16 cellular contexts compared by ENCODE assay signal in genomic region chr6:150590448-150590847, GRCh38. TPM values are rescaled to one million over a fixed set of nuclear protein-coding genes. Genes with fewer than 3 reads are reported as not detected.
DNase-seq lines count a peak whose midpoint lies in the region; ATAC-seq and TF ChIP-seq lines count a peak whose summit lies in the region.
"Had no signal": no experiment of that assay in that cellular context is flagged by ENCODE, and none has a peak within 500 bp of the region (broad histone marks: within the 10 kb centered on the region; RNA-seq: fewer than 3 reads in every experiment).

No MANE protein-coding gene starts in this region.

- H3K9me2 ChIP-seq in Karpas-422 (replicated peaks; ENCODE audit: insufficient read depth, low read length), result no peaks in the 10 kb centered on the region

- H3K9me3 ChIP-seq in Karpas-422 (ENCODE audit: low read length), result no peaks in the 10 kb centered on the region
- H3K9me3 ChIP-seq in mucosa of descending colon, result no peaks in the 10 kb centered on the region
- H3K9me3 ChIP-seq in esophagus muscularis mucosa, result no peaks in the 10 kb centered on the region
- H3K9me3 ChIP-seq: HAP-1 had no signal

- peak; percentile 78 for ATAC-seq in mucosa of descending colon
- ATAC-seq: GM12878 had no signal

- no peak for TF ChIP-seq POLR2A in esophagus muscularis mucosa (IDR thresholded peaks at IDR 0.05; ENCODE audit: low read depth)
- TF ChIP-seq POLR2A in erythroblast (IDR thresholded peaks at IDR 0.05; ENCODE audit: low read length), result no peak

- 96% methylated on average over 3 of the region's 3 CpGs for WGBS in esophagus muscularis mucosa

- no peak for TF ChIP-seq EP300 in esophagus muscularis mucosa (IDR thresholded peaks at IDR 0.05)

- DNase-seq in Karpas-422, result peak; percentile 81
- DNase-seq in NCI-H526 (lab: John Stamatoyannopoulos, UW), result peak; percentile 34 to 51
- DNase-seq in epithelial cell of prostate (ENCODE audit: low read depth, low spot score), result no peak
- DNase-seq in mucosa of descending colon, result no peak
- DNase-seq in esophagus muscularis mucosa (ENCODE audit: extremely low spot score), result no peak
- no peak for DNase-seq in NCI-H1436 treated with DMSO at 0.1 percent for 48 hours (lab: John Stamatoyannopoulos, UW)
- no peak for DNase-seq in erythroblast (lab: John Stamatoyannopoulos, UW)
- DNase-seq: ACHN, AML-193, COR-L47, MV-4-11, NCI-H1436, NCI-H2029 treated with DMSO at 0.1 percent for 48 hours, NCI-H748 treated with DMSO at 0.1 percent for 48 hours had no signal

- H2AFZ ChIP-seq in Karpas-422 (ENCODE audit: low read length), result no peak overlapping the region

- H3K9ac ChIP-seq in Karpas-422 (ENCODE audit: low read length), result peak overlapping the region; percentile 27; the same call in 1 of the 2 replicates

- H3K4me3 ChIP-seq in Karpas-422 (ENCODE audit: low read length) (peak overlapping the region; percentile 36), mucosa of descending colon (no peak overlapping the region), esophagus muscularis mucosa (no peak overlapping the region)
- H3K4me3 ChIP-seq: GM12878, HAP-1 had no signal

- H3K4me1 ChIP-seq in Karpas-422 (ENCODE audit: low read length) (peaks cover 75% of the 10 kb centered on the region), mucosa of descending colon (ENCODE audit: low read depth) (peaks cover 9% of the 10 kb centered on the region), esophagus muscularis mucosa (peaks cover 0 to 4% (median 0%) of the 10 kb centered on the region in 4 donors)
- H3K4me1 ChIP-seq: HAP-1 had no signal

- intact Hi-C loops in mucosa of descending colon (cut with DNase I, micrococcal nuclease), result no loop called here
- intact Hi-C loops in esophagus muscularis mucosa (cut with DNase I), result no loop called here

- H3K27me3 ChIP-seq in Karpas-422 (ENCODE audit: low read length) (no peaks in the 10 kb centered on the region), esophagus muscularis mucosa (no peaks in the 10 kb centered on the region)

- H3K27ac ChIP-seq in Karpas-422 (ENCODE audit: low read length), result peak overlapping the region; percentile 59
- H3K27ac ChIP-seq in epithelial cell of prostate, result peak overlapping the region; percentile 23
- no peak overlapping the region for H3K27ac ChIP-seq in esophagus muscularis mucosa (replicated peaks in 1 of 4)

- H3K36me3 ChIP-seq in Karpas-422 (ENCODE audit: insufficient read depth, low read length) (no peaks in the 10 kb centered on the region), mucosa of descending colon (ENCODE audit: low read depth) (no peaks in the 10 kb centered on the region), esophagus muscularis mucosa (no peaks in the 10 kb centered on the region)
- H3K36me3 ChIP-seq: HAP-1 had no signal

- TF ChIP-seq CTCF in mucosa of descending colon (IDR thresholded peaks at IDR 0.05) (no peak), esophagus muscularis mucosa (IDR thresholded peaks at IDR 0.05) (no peak)

- H3K79me2 ChIP-seq in Karpas-422 (ENCODE audit: low read length), result no peaks in the 10 kb centered on the region

- H3K4me2 ChIP-seq in Karpas-422 (ENCODE audit: low read depth, low read length, poor library complexity, severe bottlenecking), result peak overlapping the region; percentile 66

- no peaks in the 10 kb centered on the region for H4K20me1 ChIP-seq in Karpas-422 (ENCODE audit: insufficient read depth, low read depth, low read length)

RNA-seq across cellular contexts. Expression of gene PLEKHG1, which starts 9.2 kb away (rescaled TPM):
- 69.0 and 92.4 TPM in 2 replicates for total RNA-seq in Karpas-422 (2014; rRNA removed; shearing (Covaris generic); ENCODE audit: low replicate concordance)
- 10 to 100 TPM; 24.1 to 49.2 (median 29.1) TPM for total RNA-seq in mucosa of descending colon
- total RNA-seq in esophagus muscularis mucosa, result 10 to 100 TPM; 11.5 to 22.0 (median 13.2) TPM

Comparison
In these comparisons a context has a peak if more than half of its experiments do, and no peak if none do; other contexts are left out.
1. DNase-seq: peak in Karpas-422 (single experiment) and NCI-H526 (2 of 2); none in epithelial cell of prostate (single experiment), mucosa of descending colon (0 of 3), esophagus muscularis mucosa (single experiment), NCI-H1436 treated with DMSO at 0.1 percent for 48 hours (single experiment) and erythroblast (0 of 2).
2. H3K27ac ChIP-seq: peak in Karpas-422 (single experiment) and epithelial cell of prostate (single experiment); none in esophagus muscularis mucosa (0 of 4).